Comparison of ENCODE assay signal across 11 cellular contexts in genomic region chr6:39499053-39499452, GRCh38.
"Had no signal": no experiment of that assay in that cellular context is flagged by ENCODE, and none has a peak within 500 bp of the region (broad histone marks: within the 10 kb centered on the region; RNA-seq: fewer than 3 reads in every experiment).

No MANE protein-coding gene starts in this region.

- H3K36me3 ChIP-seq: HAP-1 had no signal

- H3K4me2 ChIP-seq: GM23338 had no signal

- ATAC-seq: GM23338, HCT116 had no signal

- H3K4me3 Mint-ChIP-seq: GM23338, H9, HFFc6 had no signal

- H3K9me3 ChIP-seq: HAP-1 had no signal

- FAIRE-seq: H1, H54 had no signal

- H3K9ac ChIP-seq: GM23248 had no signal

- H3K27ac Mint-ChIP-seq: GM23338, H9, HFFc6 had no signal

- H3K4me1 ChIP-seq: HAP-1 had no signal

- H3K27ac ChIP-seq: GM23248 had no signal

- H3K4me3 ChIP-seq: GM23248, GM23338, HAP-1 had no signal

- DNase-seq: GM23248, GOT3, H7, H9, HCEC 1CT, HFFc6 had no signal

- H2AFZ ChIP-seq: GM23248, GM23338 had no signal
